Comparison of ENCODE assay signal across 11 cellular contexts in the genomic region with DNA sequence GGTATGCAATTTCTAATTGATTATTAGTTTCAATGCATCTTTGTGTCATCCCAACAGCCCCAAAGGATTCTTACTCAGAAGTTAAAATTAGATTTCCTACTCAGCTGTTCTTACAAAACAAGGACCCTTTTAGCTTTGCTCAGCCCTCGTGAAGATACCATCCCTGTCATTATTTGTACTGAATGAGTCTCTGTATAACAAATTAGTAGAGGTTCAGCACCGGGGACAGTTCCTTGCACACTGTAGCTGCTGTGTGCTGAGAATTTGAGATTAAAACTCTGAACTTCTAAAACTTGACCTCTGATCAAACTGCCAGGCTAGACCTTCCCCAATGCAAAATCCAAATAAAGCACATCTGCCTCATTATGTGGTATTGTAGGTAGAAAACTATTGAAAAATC.
DNase-seq lines count a peak whose midpoint lies in the region; ATAC-seq and TF ChIP-seq lines count a peak whose summit lies in the region.
"Had no signal": no experiment of that assay in that cellular context is flagged by ENCODE, and none has a peak within 500 bp of the region (broad histone marks: within the 10 kb centered on the region; RNA-seq: fewer than 3 reads in every experiment).

No MANE protein-coding gene starts in this region.

- H4K8ac ChIP-seq in mesenchymal stem cell (ENCODE audit: low read length): no peak overlapping the region

- no peak overlapping the region for H2BK5ac ChIP-seq in mesenchymal stem cell (ENCODE audit: low read depth, low read length, poor library complexity, severe bottlenecking)

- no peak overlapping the region for H2BK12ac ChIP-seq in mesenchymal stem cell (ENCODE audit: low read length in 2 of 2)

- H3K18ac ChIP-seq in mesenchymal stem cell (ENCODE audit: low read depth in 1 of 2, low read length in 2 of 2): no peak overlapping the region

- no peak overlapping the region for H2AFZ ChIP-seq in mesenchymal stem cell (ENCODE audit: low read depth, low read length)

- no peak overlapping the region for H3K4me3 Mint-ChIP-seq in activated T-cell treated with anti-CD3 and anti-CD28 coated beads, Interleukin-2, amount 50 U/mL, for 4 hours
- H3K4me3 Mint-ChIP-seq: naive B cell had no signal

- CTCF ChIA-PET in HEK293 (lab: Yijun Ruan, JAX): no interaction called here

- H3K27me3 Mint-ChIP-seq in activated T-cell treated with anti-CD3 and anti-CD28 coated beads, Interleukin-2, amount 50 U/mL, for 4 hours (ENCODE audit: low read depth): peaks cover 4% of the 10 kb centered on the region

- H3K9ac ChIP-seq in mesenchymal stem cell (ENCODE audit: low read length): no peak overlapping the region

- DNase-seq in A172 (ENCODE audit: low spot score): peak; percentile 34
- DNase-seq in SW480 (ENCODE audit: low spot score): peak; percentile 49
- peak; percentile 35 for DNase-seq in globus pallidus (ENCODE audit: low spot score)
- DNase-seq in activated T-cell treated with anti-CD3 and anti-CD28 coated beads, Interleukin-2, amount 50 U/mL, for 4 hours: no peak
- DNase-seq in mesenchymal stem cell: no peak
- DNase-seq: activated CD8-positive, alpha-beta memory T cell treated with anti-CD3 and anti-CD28 coated beads, Interleukin-2, amount 50 U/mL, for 48 hours; naive B cell; NCI-H524 treated with DMSO at 0.1 percent for 48 hours had no signal

- no peaks in the 10 kb centered on the region for H3K4me1 Mint-ChIP-seq in activated T-cell treated with anti-CD3 and anti-CD28 coated beads, Interleukin-2, amount 50 U/mL, for 4 hours (ENCODE audit: low read depth)
- H3K4me1 Mint-ChIP-seq: naive B cell had no signal

- H3K9me3 Mint-ChIP-seq in activated T-cell treated with anti-CD3 and anti-CD28 coated beads, Interleukin-2, amount 50 U/mL, for 4 hours: no peaks in the 10 kb centered on the region

- no peak for ATAC-seq in activated T-cell treated with anti-CD3 and anti-CD28 coated beads, Interleukin-2, amount 50 U/mL, for 4 hours
- no peak for ATAC-seq in GM21576 (IDR thresholded peaks at IDR 0.05; ENCODE audit: unreplicated experiment)
- ATAC-seq in GM21390 (IDR thresholded peaks at IDR 0.05; ENCODE audit: unreplicated experiment): no peak

- H3K36me3 ChIP-seq in HEK293 (ENCODE audit: control insufficient read depth in 2 of 2, insufficient read depth in 1 of 2, low read length in 2 of 2): no peaks in the 10 kb centered on the region
- no peaks in the 10 kb centered on the region for H3K36me3 ChIP-seq in mesenchymal stem cell (ENCODE audit: control insufficient read depth in 1 of 2, insufficient read depth in 2 of 2, low read depth in 1 of 2, low read length in 2 of 2)

- no peaks in the 10 kb centered on the region for H3K79me1 ChIP-seq in mesenchymal stem cell (replicated peaks; ENCODE audit: low read length, poor library complexity, severe bottlenecking)

- no peak for TF ChIP-seq CTCF in HEK293 (tag by site-specific recombination; IDR thresholded peaks at IDR 0.05)

- no CpG with 5 or more reads among the region's 2 CpGs for WGBS in mesenchymal stem cell

- H3K27ac ChIP-seq in HEK293 (ENCODE audit: extremely low read depth, low read depth, low read length) (no peak overlapping the region), mesenchymal stem cell (ENCODE audit: low read length, poor library complexity, severe bottlenecking) (no peak overlapping the region)

- no peaks in the 10 kb centered on the region for H3K27me3 ChIP-seq in mesenchymal stem cell (ENCODE audit: control insufficient read depth in 1 of 2, insufficient read depth in 1 of 2, low read length in 2 of 2)

- H3K4me3 ChIP-seq in HEK293 (ENCODE audit: low read depth, low read length): no peak overlapping the region
- H3K4me3 ChIP-seq in mesenchymal stem cell (ENCODE audit: insufficient read depth in 1 of 2, low read depth in 1 of 2, low read length in 2 of 2): no peak overlapping the region

- no peak overlapping the region for H2BK15ac ChIP-seq in mesenchymal stem cell (ENCODE audit: low read depth, poor library complexity, severe bottlenecking)

- no peak overlapping the region for H3K23ac ChIP-seq in mesenchymal stem cell (ENCODE audit: low read length in 2 of 2)

- no peaks in the 10 kb centered on the region for H3K4me1 ChIP-seq in HEK293 (ENCODE audit: control insufficient read depth, insufficient read depth, low read length)
- no peaks in the 10 kb centered on the region for H3K4me1 ChIP-seq in mesenchymal stem cell (ENCODE audit: control insufficient read depth, insufficient read depth, low read depth, low read length)

- no peak overlapping the region for H2AK5ac ChIP-seq in mesenchymal stem cell (ENCODE audit: low read length, severe bottlenecking)

- H2BK120ac ChIP-seq in mesenchymal stem cell (ENCODE audit: low read depth, low read length): no peak overlapping the region

- POLR2A ChIA-PET in HEK293 (lab: Yijun Ruan, JAX): no interaction called here

- H3K4me2 ChIP-seq in mesenchymal stem cell (ENCODE audit: low read length, poor library complexity, severe bottlenecking): no peak overlapping the region

- H3K9me3 ChIP-seq in HEK293 (ENCODE audit: control insufficient read depth, insufficient read depth, low read depth, low read length): no peaks in the 10 kb centered on the region
- no peaks in the 10 kb centered on the region for H3K9me3 ChIP-seq in mesenchymal stem cell (ENCODE audit: control insufficient read depth, low read length)

- H3K4ac ChIP-seq in mesenchymal stem cell (ENCODE audit: low read depth in 1 of 2, low read length in 2 of 2): no peak overlapping the region

- no peaks in the 10 kb centered on the region for H3K36me3 Mint-ChIP-seq in activated T-cell treated with anti-CD3 and anti-CD28 coated beads, Interleukin-2, amount 50 U/mL, for 4 hours (ENCODE audit: insufficient read depth)
- H3K36me3 Mint-ChIP-seq: naive B cell had no signal

- H3K14ac ChIP-seq in mesenchymal stem cell (ENCODE audit: low read length in 2 of 2): no peak overlapping the region

- H4K91ac ChIP-seq in mesenchymal stem cell (ENCODE audit: low read length): no peak overlapping the region

TF ChIP-seq in HEK293, 187 proteins besides CTCF, POLR2A, EP300 and RAD21:
- TF ChIP-seq, protein P1, sequence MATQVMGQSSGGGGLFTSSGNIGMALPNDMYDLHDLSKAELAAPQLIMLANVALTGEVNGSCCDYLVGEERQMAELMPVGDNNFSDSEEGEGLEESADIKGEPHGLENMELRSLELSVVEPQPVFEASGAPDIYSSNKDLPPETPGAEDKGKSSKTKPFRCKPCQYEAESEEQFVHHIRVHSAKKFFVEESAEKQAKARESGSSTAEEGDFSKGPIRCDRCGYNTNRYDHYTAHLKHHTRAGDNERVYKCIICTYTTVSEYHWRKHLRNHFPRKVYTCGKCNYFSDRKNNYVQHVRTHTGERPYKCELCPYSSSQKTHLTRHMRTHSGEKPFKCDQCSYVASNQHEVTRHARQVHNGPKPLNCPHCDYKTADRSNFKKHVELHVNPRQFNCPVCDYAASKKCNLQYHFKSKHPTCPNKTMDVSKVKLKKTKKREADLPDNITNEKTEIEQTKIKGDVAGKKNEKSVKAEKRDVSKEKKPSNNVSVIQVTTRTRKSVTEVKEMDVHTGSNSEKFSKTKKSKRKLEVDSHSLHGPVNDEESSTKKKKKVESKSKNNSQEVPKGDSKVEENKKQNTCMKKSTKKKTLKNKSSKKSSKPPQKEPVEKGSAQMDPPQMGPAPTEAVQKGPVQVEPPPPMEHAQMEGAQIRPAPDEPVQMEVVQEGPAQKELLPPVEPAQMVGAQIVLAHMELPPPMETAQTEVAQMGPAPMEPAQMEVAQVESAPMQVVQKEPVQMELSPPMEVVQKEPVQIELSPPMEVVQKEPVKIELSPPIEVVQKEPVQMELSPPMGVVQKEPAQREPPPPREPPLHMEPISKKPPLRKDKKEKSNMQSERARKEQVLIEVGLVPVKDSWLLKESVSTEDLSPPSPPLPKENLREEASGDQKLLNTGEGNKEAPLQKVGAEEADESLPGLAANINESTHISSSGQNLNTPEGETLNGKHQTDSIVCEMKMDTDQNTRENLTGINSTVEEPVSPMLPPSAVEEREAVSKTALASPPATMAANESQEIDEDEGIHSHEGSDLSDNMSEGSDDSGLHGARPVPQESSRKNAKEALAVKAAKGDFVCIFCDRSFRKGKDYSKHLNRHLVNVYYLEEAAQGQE (tag by site-specific recombination; IDR thresholded peaks at IDR 0.05): peak; percentile 94
- no peak for TF ChIP-seq SP7 (tag by site-specific recombination; IDR thresholded peaks at IDR 0.05)
TF ChIP-seq in HEK293: peak in this region for 1.

Comparison
In these comparisons a context has a peak if more than half of its experiments do, and no peak if none do; other contexts are left out.
1. DNase-seq: peak in A172 (single experiment), SW480 (single experiment) and globus pallidus (single experiment); none in activated T-cell treated with anti-CD3 and anti-CD28 coated beads, Interleukin-2, amount 50 U/mL, for 4 hours (single experiment) and mesenchymal stem cell (single experiment).